22 cellular contexts compared by ENCODE assay signal in genomic region chr1:24337455-24337854, GRCh38. TPM values are rescaled to one million over a fixed set of nuclear protein-coding genes. Genes with fewer than 3 reads are reported as not detected.
"Had no signal": no experiment of that assay in that cellular context is flagged by ENCODE, and none has a peak within 500 bp of the region (broad histone marks: within the 10 kb centered on the region; RNA-seq: fewer than 3 reads in every experiment).

No MANE protein-coding gene starts in this region.

- H3K27me3 ChIP-seq: body of pancreas, heart left ventricle, right lobe of liver had no signal

- ATAC-seq: activated CD4-positive, CD25-positive, alpha-beta regulatory T cell treated with anti-CD3 and anti-CD28 coated beads, Interleukin-2, amount 50 U/mL, for 24 hours; body of pancreas; heart left ventricle; natural killer cell; stimulated activated naive CD8-positive, alpha-beta T cell treated with anti-CD3 and anti-CD28 coated beads, Interleukin-15, amount 100 ng/mL, for 72 hours had no signal

- H3K9me3 Mint-ChIP-seq: activated CD4-positive, alpha-beta memory T cell treated with anti-CD3 and anti-CD28 coated beads, Interleukin-2, amount 10 ng/mL, durations not matched to agents 7 days and 5 days; activated CD4-positive, alpha-beta T cell treated with anti-CD3 and anti-CD28 coated beads, Interleukin-2, amount 10 ng/mL, durations not matched to agents 24 days and 14 days; activated naive CD4-positive, alpha-beta T cell treated with anti-CD3 and anti-CD28 coated beads, Interleukin-2, amount 50 U/mL, for 24 hours; activated T-helper 1 cell treated with anti-CD3 and anti-CD28 coated beads, Interleukin-12 subunit alpha, Interleukin-12 subunit beta, Interleukin-2, Interleukin-4 antibody, amounts not matched to agents 30 ng/mL and 10 ng/mL and 1 ng/mL, durations not matched to agents 14 hours and 24 hours and 36 hours; mesothelial cell of epicardium; natural killer cell; stimulated activated naive CD8-positive, alpha-beta T cell treated with anti-CD3 and anti-CD28 coated beads, Interleukin-15, amount 100 ng/mL, for 72 hours had no signal

- H3K27ac ChIP-seq: body of pancreas, heart left ventricle, right lobe of liver, skin epidermis, tibial artery had no signal

- H3K4me3 Mint-ChIP-seq: activated CD4-positive, alpha-beta memory T cell treated with anti-CD3 and anti-CD28 coated beads, Interleukin-2, amount 10 ng/mL, durations not matched to agents 7 days and 5 days; activated CD4-positive, alpha-beta T cell treated with anti-CD3 and anti-CD28 coated beads, Interleukin-2, amount 10 ng/mL, durations not matched to agents 24 days and 14 days; activated naive CD4-positive, alpha-beta T cell treated with anti-CD3 and anti-CD28 coated beads, Interleukin-2, amount 50 U/mL, for 24 hours; activated T-helper 1 cell treated with anti-CD3 and anti-CD28 coated beads, Interleukin-12 subunit alpha, Interleukin-12 subunit beta, Interleukin-2, Interleukin-4 antibody, amounts not matched to agents 30 ng/mL and 10 ng/mL and 1 ng/mL, durations not matched to agents 14 hours and 24 hours and 36 hours; mesothelial cell of epicardium; natural killer cell; stimulated activated naive CD8-positive, alpha-beta T cell treated with anti-CD3 and anti-CD28 coated beads, Interleukin-15, amount 100 ng/mL, for 72 hours had no signal

- H3K4me3 ChIP-seq: body of pancreas, heart left ventricle, lung, right lobe of liver, skin epidermis, tibial artery had no signal

- DNase-seq: activated CD4-positive, alpha-beta memory T cell treated with anti-CD3 and anti-CD28 coated beads, Interleukin-2, amount 10 ng/mL, durations not matched to agents 7 days and 5 days; activated CD4-positive, alpha-beta T cell treated with anti-CD3 and anti-CD28 coated beads, Interleukin-2, amount 10 ng/mL, durations not matched to agents 24 days and 14 days; activated gamma-delta T cell treated with Interleukin-2 at 50 U/mL for 16 hours; anterior cingulate cortex; body of pancreas; heart left ventricle; natural killer cell; nucleus accumbens; right lobe of liver; stimulated activated CD4-positive, alpha-beta T cell treated with anti-CD3 and anti-CD28 coated beads, Interleukin-1b, Interleukin-23, amount 100 ng/mL, for 48 hours; stimulated activated naive CD8-positive, alpha-beta T cell treated with anti-CD3 and anti-CD28 coated beads, Interleukin-15, amount 100 ng/mL, for 72 hours; T-helper 1 cell; T-helper 9 cell; tibial artery had no signal

- H3K4me1 ChIP-seq: body of pancreas, right lobe of liver, tibial artery had no signal

- H3K4me1 Mint-ChIP-seq: activated CD4-positive, alpha-beta memory T cell treated with anti-CD3 and anti-CD28 coated beads, Interleukin-2, amount 10 ng/mL, durations not matched to agents 7 days and 5 days; activated naive CD4-positive, alpha-beta T cell treated with anti-CD3 and anti-CD28 coated beads, Interleukin-2, amount 50 U/mL, for 24 hours; natural killer cell had no signal

- H3K36me3 Mint-ChIP-seq: activated naive CD4-positive, alpha-beta T cell treated with anti-CD3 and anti-CD28 coated beads, Interleukin-2, amount 50 U/mL, for 24 hours; natural killer cell had no signal

- H3K27ac Mint-ChIP-seq: activated CD4-positive, alpha-beta memory T cell treated with anti-CD3 and anti-CD28 coated beads, Interleukin-2, amount 10 ng/mL, durations not matched to agents 7 days and 5 days; activated CD4-positive, alpha-beta T cell treated with anti-CD3 and anti-CD28 coated beads, Interleukin-2, amount 10 ng/mL, durations not matched to agents 24 days and 14 days; activated naive CD4-positive, alpha-beta T cell treated with anti-CD3 and anti-CD28 coated beads, Interleukin-2, amount 50 U/mL, for 24 hours; activated T-helper 1 cell treated with anti-CD3 and anti-CD28 coated beads, Interleukin-12 subunit alpha, Interleukin-12 subunit beta, Interleukin-2, Interleukin-4 antibody, amounts not matched to agents 30 ng/mL and 10 ng/mL and 1 ng/mL, durations not matched to agents 14 hours and 24 hours and 36 hours; mesothelial cell of epicardium; natural killer cell; stimulated activated naive CD8-positive, alpha-beta T cell treated with anti-CD3 and anti-CD28 coated beads, Interleukin-15, amount 100 ng/mL, for 72 hours had no signal

- H3K36me3 ChIP-seq: heart left ventricle, right lobe of liver, tibial artery had no signal

- H3K9me3 ChIP-seq: body of pancreas, heart left ventricle, right lobe of liver, tibial artery had no signal

RNA-seq across cellular contexts. Expression of gene GRHL3, which starts 18.3 kb away (rescaled TPM):
- total RNA-seq: activated CD4-positive, alpha-beta T cell treated with anti-CD3 and anti-CD28 coated beads, Interleukin-2, amount 10 ng/mL, durations not matched to agents 24 days and 14 days; activated T-helper 1 cell treated with anti-CD3 and anti-CD28 coated beads, Interleukin-12 subunit alpha, Interleukin-12 subunit beta, Interleukin-2, Interleukin-4 antibody, amounts not matched to agents 30 ng/mL and 10 ng/mL and 1 ng/mL, durations not matched to agents 14 hours and 24 hours and 36 hours; body of pancreas; cardiac septum; fibroblast of villous mesenchyme; natural killer cell had no signal
